In the genomic region with DNA sequence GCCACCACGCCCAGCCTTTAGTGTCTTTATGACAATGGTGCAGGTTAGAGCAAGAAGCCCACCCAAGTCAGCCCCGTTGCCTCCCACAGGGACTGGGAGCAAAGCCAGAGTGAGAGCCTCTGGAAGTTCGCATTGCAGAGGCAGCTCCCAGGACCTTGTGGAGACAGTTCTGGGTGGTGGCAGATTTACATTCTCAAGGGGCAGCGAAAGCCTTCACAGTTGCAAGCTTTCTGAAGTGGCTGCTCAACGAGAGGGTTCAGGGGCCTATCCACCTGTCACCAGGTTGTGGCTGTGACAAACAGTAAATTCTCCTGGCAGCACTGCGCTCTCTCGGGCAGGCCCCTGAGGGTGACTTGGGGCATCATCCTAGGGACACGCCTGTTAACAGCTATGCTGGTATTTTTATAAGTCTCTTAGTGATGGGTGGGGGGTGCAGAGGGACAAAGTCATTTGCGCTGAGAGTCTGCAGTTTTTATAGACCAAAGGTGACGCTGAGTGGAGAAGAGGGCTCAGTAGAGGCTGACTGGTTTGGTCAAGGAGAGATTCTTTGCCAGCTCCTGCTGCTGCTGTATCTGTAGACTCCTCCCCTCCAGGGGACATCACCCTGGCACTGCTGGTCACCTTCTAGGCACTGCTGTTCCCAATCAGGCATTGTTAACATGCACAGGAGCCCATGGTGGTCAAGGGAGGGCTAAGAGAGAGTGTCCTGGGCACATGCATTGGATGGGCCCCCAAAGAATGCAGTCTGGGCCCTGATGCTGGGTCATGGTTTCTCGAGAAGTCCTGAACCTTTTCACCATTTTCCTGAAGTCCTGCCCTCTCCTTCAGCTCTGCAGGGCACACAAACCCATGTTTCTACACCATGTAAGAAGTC, we compare ENCODE assay signal across 13 cellular contexts. TPM values are rescaled to one million over a fixed set of nuclear protein-coding genes. Genes with fewer than 3 reads are reported as not detected.
DNase-seq lines count a peak whose midpoint lies in the region; ATAC-seq, FAIRE-seq and TF ChIP-seq lines count a peak whose summit lies in the region.
"Had no signal": no experiment of that assay in that cellular context is flagged by ENCODE, and none has a peak within 500 bp of the region (broad histone marks: within the 10 kb centered on the region; RNA-seq: fewer than 3 reads in every experiment).

No MANE protein-coding gene starts in this region.

- H3K27ac Mint-ChIP-seq in activated CD8-positive, alpha-beta T cell treated with anti-CD3 and anti-CD28 coated beads, Interleukin-2, amount 10 ng/mL, durations not matched to agents 7 days and 5 days = no peak overlapping the region
- H3K27ac Mint-ChIP-seq in activated CD8-positive, alpha-beta T cell treated with anti-CD3 and anti-CD28 coated beads for 36 hours = no peak overlapping the region

- H3K4me3 ChIP-seq in H1 (ENCODE audit: extremely low read depth in 1 of 4, insufficient read depth in 2 of 4, low read depth in 3 of 4, low read length in 4 of 4) (no peak overlapping the region), spleen (no peak overlapping the region)
- H3K4me3 ChIP-seq: ascending aorta, smooth muscle cell had no signal

- H3K4me1 Mint-ChIP-seq in activated CD8-positive, alpha-beta T cell treated with anti-CD3 and anti-CD28 coated beads, Interleukin-2, amount 10 ng/mL, durations not matched to agents 7 days and 5 days (ENCODE audit: low read depth) = peaks cover 83% of the 10 kb centered on the region
- peaks cover 46% of the 10 kb centered on the region for H3K4me1 Mint-ChIP-seq in activated CD8-positive, alpha-beta T cell treated with anti-CD3 and anti-CD28 coated beads for 36 hours (ENCODE audit: low read depth)

- no peak for TF ChIP-seq RAD21 in H1 (IDR thresholded peaks at IDR 0.05 in 1 of 2, conservative IDR thresholded peaks at IDR 0.05 in 1 of 2; ENCODE audit: low read depth in 2 of 2, low read length in 2 of 2)

- POLR2A ChIA-PET in activated CD8-positive, alpha-beta T cell treated with anti-CD3 and anti-CD28 coated beads, Interleukin-2, amount 10 ng/mL, durations not matched to agents 7 days and 5 days (lab: Charles Lee) = no interaction called here
- POLR2A ChIA-PET in activated CD8-positive, alpha-beta T cell treated with anti-CD3 and anti-CD28 coated beads for 36 hours (lab: Charles Lee) = no interaction called here
- POLR2A ChIA-PET in H1 (lab: Charles Lee; ENCODE audit: partially characterized antibody) = no interaction called here

- H3K27me3 ChIP-seq in H1 (replicated peaks in 1 of 4; ENCODE audit: control insufficient read depth in 3 of 4, extremely low read depth in 1 of 4, insufficient read depth in 3 of 4, low read length in 3 of 4) = no peaks in the 10 kb centered on the region
- H3K27me3 ChIP-seq in spleen (replicated peaks in 1 of 7) = no peaks in the 10 kb centered on the region
- H3K27me3 ChIP-seq: ascending aorta had no signal

- intact Hi-C loops in activated CD8-positive, alpha-beta T cell treated with anti-CD3 and anti-CD28 coated beads for 36 hours (cut with micrococcal nuclease) = loop anchor here (5.0 kb wide), 1 partner anchor 93 kb away; no protein-coding TSS in a partner anchor
- intact Hi-C loops in spleen (cut with DNase I; ENCODE audit: low total_unique reads) = no loop called here

- no peaks in the 10 kb centered on the region for H3K79me2 ChIP-seq in H1 (ENCODE audit: control insufficient read depth in 1 of 2, insufficient read depth in 2 of 2, low read length in 2 of 2)

- H3K27ac ChIP-seq in H1 (ENCODE audit: low read depth, low read length) (no peak overlapping the region), spleen (peak overlapping the region in 5 of 8 donors; percentile 79 to 98 (median 95))
- H3K27ac ChIP-seq: ascending aorta had no signal

- H2BK20ac ChIP-seq in H1 (ENCODE audit: low read length) = no peak overlapping the region

- H2BK120ac ChIP-seq in H1 (replicated peaks; ENCODE audit: low read depth, low read length) = no peak overlapping the region

- H3K4me3 Mint-ChIP-seq in activated CD8-positive, alpha-beta T cell treated with anti-CD3 and anti-CD28 coated beads, Interleukin-2, amount 10 ng/mL, durations not matched to agents 7 days and 5 days = no peak overlapping the region
- no peak overlapping the region for H3K4me3 Mint-ChIP-seq in activated CD8-positive, alpha-beta T cell treated with anti-CD3 and anti-CD28 coated beads for 36 hours
- H3K4me3 Mint-ChIP-seq: nephron progenitor cell had no signal

- H3K9me3 Mint-ChIP-seq in activated CD8-positive, alpha-beta T cell treated with anti-CD3 and anti-CD28 coated beads, Interleukin-2, amount 10 ng/mL, durations not matched to agents 7 days and 5 days (ENCODE audit: insufficient read depth) = no peaks in the 10 kb centered on the region
- H3K9me3 Mint-ChIP-seq in activated CD8-positive, alpha-beta T cell treated with anti-CD3 and anti-CD28 coated beads for 36 hours = no peaks in the 10 kb centered on the region
- H3K9me3 Mint-ChIP-seq: nephron progenitor cell had no signal

- no peak overlapping the region for H2BK5ac ChIP-seq in H1 (ENCODE audit: low read depth, low read length)

- H3K56ac ChIP-seq in H1 (replicated peaks; ENCODE audit: insufficient read length, low read depth, low read length) = no peak overlapping the region

- no peak overlapping the region for H4K5ac ChIP-seq in H1 (ENCODE audit: insufficient read length, low read depth, low read length)

- H3K79me1 ChIP-seq in H1 (ENCODE audit: low read depth, low read length) = no peaks in the 10 kb centered on the region

- no peak for ATAC-seq in activated CD8-positive, alpha-beta T cell treated with anti-CD3 and anti-CD28 coated beads, Interleukin-2, amount 10 ng/mL, durations not matched to agents 7 days and 5 days
- no peak for ATAC-seq in activated CD8-positive, alpha-beta T cell treated with anti-CD3 and anti-CD28 coated beads for 36 hours

- TF ChIP-seq EP300 in H1 (IDR thresholded peaks at IDR 0.05; ENCODE audit: borderline replicate concordance in 1 of 2, low read depth in 2 of 2, low read length in 2 of 2) = no peak

- H4K91ac ChIP-seq in H1 (replicated peaks; ENCODE audit: insufficient read length, low read length) = no peak overlapping the region

- no peaks in the 10 kb centered on the region for H4K20me1 ChIP-seq in H1 (replicated peaks in 1 of 2; ENCODE audit: control insufficient read depth in 1 of 2, insufficient read depth in 2 of 2, low read length in 2 of 2)

- TF ChIP-seq POLR2A in H1 (IDR thresholded peaks at IDR 0.05; ENCODE audit: control extremely low read depth in 1 of 2, low read depth in 2 of 2, low read length in 2 of 2) (no peak), spleen (IDR thresholded peaks at IDR 0.05) (no peak)

- H3K9me3 ChIP-seq in H1 (ENCODE audit: insufficient read depth in 2 of 2, low read depth in 1 of 2, low read length in 1 of 2) (no peaks in the 10 kb centered on the region), spleen (no peaks in the 10 kb centered on the region)
- H3K9me3 ChIP-seq: ascending aorta had no signal

- no peak overlapping the region for H2AFZ ChIP-seq in H1 (ENCODE audit: low read length)

- H3K4me1 ChIP-seq in H1 (replicated peaks in 1 of 4; ENCODE audit: control insufficient read depth in 3 of 4, insufficient read depth in 4 of 4, low read length in 3 of 4) = peaks cover 0 to 6% (median under 1%) of the 10 kb centered on the region in 4 experiments; a peak in 5 of 7 replicates
- H3K4me1 ChIP-seq in spleen = peaks cover 2 to 97% (median 52%) of the 10 kb centered on the region in 6 donors
- H3K4me1 ChIP-seq: ascending aorta had no signal

- H3K4ac ChIP-seq in H1 (replicated peaks; ENCODE audit: insufficient read length, low read depth, low read length) = no peak overlapping the region

- H2BK15ac ChIP-seq in H1 (ENCODE audit: low read length) = 0 out of 2 replicates have a peak overlapping the region, but pooled peaks have one; percentile 81

- no peaks in the 10 kb centered on the region for H3K23me2 ChIP-seq in H1 (ENCODE audit: low read depth, low read length)

- H3K36me3 Mint-ChIP-seq in activated CD8-positive, alpha-beta T cell treated with anti-CD3 and anti-CD28 coated beads, Interleukin-2, amount 10 ng/mL, durations not matched to agents 7 days and 5 days (ENCODE audit: low read depth) = no peaks in the 10 kb centered on the region
- no peaks in the 10 kb centered on the region for H3K36me3 Mint-ChIP-seq in activated CD8-positive, alpha-beta T cell treated with anti-CD3 and anti-CD28 coated beads for 36 hours (ENCODE audit: low read depth)

- TF ChIP-seq CTCF in activated CD8-positive, alpha-beta T cell treated with anti-CD3 and anti-CD28 coated beads for 36 hours (IDR thresholded peaks at IDR 0.05) = no peak
- no peak for TF ChIP-seq CTCF in H1 (IDR thresholded peaks at IDR 0.05; ENCODE audit: control extremely low read depth in 1 of 3, insufficient read depth in 1 of 3, low read depth in 1 of 3, low read length in 3 of 3)
- no peak for TF ChIP-seq CTCF in spleen (IDR thresholded peaks at IDR 0.05 in 8 of 11, conservative IDR thresholded peaks at IDR 0.05 in 3 of 11)

- H3K18ac ChIP-seq in H1 (ENCODE audit: extremely low read depth, low read length) = no peak overlapping the region

- no peak overlapping the region for H3K4me2 ChIP-seq in H1 (ENCODE audit: insufficient read depth in 1 of 2, low read depth in 2 of 2, low read length in 2 of 2)
- H3K4me2 ChIP-seq: smooth muscle cell had no signal

- H3K9ac ChIP-seq in H1 (replicated peaks in 1 of 4; ENCODE audit: extremely low read depth in 1 of 4, low read depth in 3 of 4, low read length in 3 of 4) = no peak overlapping the region

- DNase-seq in activated CD8-positive, alpha-beta T cell treated with anti-CD3 and anti-CD28 coated beads, Interleukin-2, amount 10 ng/mL, durations not matched to agents 7 days and 5 days = peak; percentile 17
- DNase-seq in activated CD8-positive, alpha-beta T cell treated with anti-CD3 and anti-CD28 coated beads for 36 hours = no peak
- DNase-seq in NCI-H187 treated with DMSO at 0.1 percent for 48 hours (lab: John Stamatoyannopoulos, UW) (peak; percentile 19), H1 (ENCODE audit: low read depth in 1 of 2, low spot score in 2 of 2) (peak in 1 of 2 experiments; percentile 34), spleen (peak; percentile 66), NCI-H2196 treated with DMSO at 0.1 percent for 48 hours (lab: John Stamatoyannopoulos, UW; ENCODE audit: unreplicated experiment) (no peak), anterior cingulate cortex (lab: John Stamatoyannopoulos, UW) (no peak), UCSD-AML1 (lab: John Stamatoyannopoulos, UW; ENCODE audit: unreplicated experiment) (no peak)
- DNase-seq: effector CD4-positive, alpha-beta T cell; kidney glomerular epithelial cell; nephron progenitor cell had no signal

- CTCF ChIA-PET in activated CD8-positive, alpha-beta T cell treated with anti-CD3 and anti-CD28 coated beads, Interleukin-2, amount 10 ng/mL, durations not matched to agents 7 days and 5 days (lab: Charles Lee) = interaction anchor here (1.4 kb wide), 1 partner anchor 54 kb away, joined by 3 read pairs; no protein-coding TSS in a partner anchor
- CTCF ChIA-PET in activated CD8-positive, alpha-beta T cell treated with anti-CD3 and anti-CD28 coated beads for 36 hours (lab: Charles Lee) = interaction anchor here (1.9 kb wide), 1 partner anchor 54 kb away, joined by 7 read pairs; no protein-coding TSS in a partner anchor
- CTCF ChIA-PET in H1 (lab: Charles Lee; ENCODE audit: partially characterized antibody) = interaction anchor here (1.3 kb wide), 1 partner anchor 8 kb away, joined by 4 read pairs; no protein-coding TSS in a partner anchor

- no peak overlapping the region for H4K8ac ChIP-seq in H1 (ENCODE audit: extremely low read depth, insufficient read depth, low read length)

- no peaks in the 10 kb centered on the region for H3K36me3 ChIP-seq in H1 (ENCODE audit: control insufficient read depth in 2 of 4, insufficient read depth in 4 of 4, low read length in 3 of 4)
- no peaks in the 10 kb centered on the region for H3K36me3 ChIP-seq in spleen
- H3K36me3 ChIP-seq: ascending aorta had no signal

- H3K27me3 Mint-ChIP-seq in activated CD8-positive, alpha-beta T cell treated with anti-CD3 and anti-CD28 coated beads, Interleukin-2, amount 10 ng/mL, durations not matched to agents 7 days and 5 days (ENCODE audit: low read depth) = no peaks in the 10 kb centered on the region
- no peaks in the 10 kb centered on the region for H3K27me3 Mint-ChIP-seq in activated CD8-positive, alpha-beta T cell treated with anti-CD3 and anti-CD28 coated beads for 36 hours

- WGBS in H1 (ENCODE audit: extremely low coverage in 1 of 2, insufficient coverage in 1 of 2, insufficient read length in 1 of 2, insufficient replicate concordance in 2 of 2, low coverage in 1 of 2, low lambda C conversion rate in 2 of 2, missing lambda C conversion rate in 1 of 2), 2 experiments = 86% methylated on average over 11 of the region's 11 CpGs; no CpG with 5 or more reads in 1 of the 2 experiments
- WGBS in spleen, 5 donors = 91 to 95% (median 93%) methylated on average over 7 to 11 of the region's 11 CpGs

- H2BK12ac ChIP-seq in H1 (ENCODE audit: low read depth, low read length) = peak overlapping the region; percentile 63; the same call in 1 of the 2 replicates

- H3K14ac ChIP-seq in H1 (ENCODE audit: insufficient read length) = no peak overlapping the region

- no peak overlapping the region for H3K23ac ChIP-seq in H1 (ENCODE audit: insufficient read length)

- FAIRE-seq in H1 (lab: Jason Lieb, UNC) = no peak

- H2AK5ac ChIP-seq in H1 (ENCODE audit: low read depth, low read length) = no peak overlapping the region

RNA-seq across cellular contexts. Expression of a gene that starts 57.5 kb away (rescaled TPM):
- total RNA-seq in activated CD8-positive, alpha-beta T cell treated with anti-CD3 and anti-CD28 coated beads, Interleukin-2, amount 10 ng/mL, durations not matched to agents 7 days and 5 days = 100 to 1,000 TPM; 214 to 215 TPM
- 100 to 1,000 TPM; 163 to 175 TPM for total RNA-seq in activated CD8-positive, alpha-beta T cell treated with anti-CD3 and anti-CD28 coated beads for 36 hours
- total RNA-seq in H1 (2021; fragmentation: NEBNext Ultra II Directional; extraction: Animal tissue kit (Norgen Biotek cat#: 25700)) = 32.4 and 33.4 TPM in 2 replicates
- 15.7 and 18.3 TPM in 2 replicates for polyA plus RNA-seq in H1 (2011; rRNA removed)
- 16.2 TPM for polyA plus RNA-seq in H1 (2011; cell fraction: cytosol; rRNA removed)
- 17.3 TPM for polyA plus RNA-seq in H1 (2011; cell fraction: nucleus; rRNA removed)
- polyA plus RNA-seq in H1 (2012, experiment 1 of 2) = 21.5 to 39.3 TPM (median 24.4 TPM) in 4 replicates
- polyA plus RNA-seq in H1 (2012, experiment 2 of 2) = 13.0 TPM
- 34.5 TPM for polyA plus RNA-seq in H1 (2013, experiment 1 of 2)
- polyA plus RNA-seq in H1 (2013, experiment 2 of 2) = 37.8 TPM
- polyA minus RNA-seq in H1 (2011; rRNA and poly(A)+ RNA removed) = 15.4 and 21.4 TPM in 2 replicates
- polyA minus RNA-seq in H1 (2011; cell fraction: cytosol; rRNA and poly(A)+ RNA removed) = 21.7 TPM
- polyA minus RNA-seq in H1 (2011; cell fraction: nucleus; rRNA and poly(A)+ RNA removed) = 10.9 TPM
- 100 to 1,000 TPM in 1 of 7 donors, 10 to 100 TPM in 6; 71.6 to 111 (median 85.8) TPM for total RNA-seq in spleen
- polyA plus RNA-seq in spleen = 10 to 100 TPM; 21.8 to 43.3 (median 43.1) TPM

Comparison
In these comparisons a context has a peak if more than half of its experiments do, and no peak if none do; other contexts are left out.
1. DNase-seq: peak in activated CD8-positive, alpha-beta T cell treated with anti-CD3 and anti-CD28 coated beads, Interleukin-2, amount 10 ng/mL, durations not matched to agents 7 days and 5 days (single experiment), NCI-H187 treated with DMSO at 0.1 percent for 48 hours (single experiment) and spleen (single experiment); none in activated CD8-positive, alpha-beta T cell treated with anti-CD3 and anti-CD28 coated beads for 36 hours (single experiment), NCI-H2196 treated with DMSO at 0.1 percent for 48 hours (single experiment), anterior cingulate cortex (0 of 58) and UCSD-AML1 (single experiment).